1 cellular context compared by ENCODE assay signal in the genomic region with DNA sequence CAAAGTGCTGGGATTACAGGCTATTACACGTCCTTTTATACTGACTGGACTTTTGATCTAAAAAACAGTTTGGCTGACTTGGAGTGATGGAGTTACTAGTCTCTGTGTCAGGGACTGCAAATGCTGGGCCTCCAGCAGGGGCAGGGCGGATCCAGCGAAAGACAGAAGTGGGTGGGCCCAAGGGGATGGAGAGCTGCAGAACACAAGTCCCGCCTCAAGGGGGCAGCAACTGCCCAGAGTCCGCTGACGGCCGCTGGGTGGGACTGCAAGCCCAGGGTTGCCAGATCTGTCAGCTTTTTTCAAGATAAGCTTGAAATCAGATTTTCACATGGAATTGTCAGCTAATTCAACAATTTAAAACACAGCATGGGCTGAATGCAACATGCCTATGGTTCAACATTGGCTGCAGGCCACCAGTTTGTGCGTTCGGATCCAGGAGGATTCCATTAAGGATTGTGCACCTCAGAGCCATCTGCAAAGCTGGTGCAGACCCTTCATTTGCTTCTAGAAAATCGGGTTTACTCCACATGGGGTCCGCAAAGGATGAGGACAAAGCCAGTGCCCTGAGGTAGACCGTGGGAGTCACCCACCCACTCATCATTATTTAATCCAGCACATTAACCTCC.
A peak's percentile ranks its signal among the peaks of the same experiment; 100 is the strongest.
TF ChIP-seq lines count a peak whose summit lies in the region.

No MANE protein-coding gene starts in this region.

TF ChIP-seq in K562, 482 proteins besides CTCF, POLR2A, EP300 and RAD21 (continued from another document and continues in another):
- TF ChIP-seq, protein P1, sequence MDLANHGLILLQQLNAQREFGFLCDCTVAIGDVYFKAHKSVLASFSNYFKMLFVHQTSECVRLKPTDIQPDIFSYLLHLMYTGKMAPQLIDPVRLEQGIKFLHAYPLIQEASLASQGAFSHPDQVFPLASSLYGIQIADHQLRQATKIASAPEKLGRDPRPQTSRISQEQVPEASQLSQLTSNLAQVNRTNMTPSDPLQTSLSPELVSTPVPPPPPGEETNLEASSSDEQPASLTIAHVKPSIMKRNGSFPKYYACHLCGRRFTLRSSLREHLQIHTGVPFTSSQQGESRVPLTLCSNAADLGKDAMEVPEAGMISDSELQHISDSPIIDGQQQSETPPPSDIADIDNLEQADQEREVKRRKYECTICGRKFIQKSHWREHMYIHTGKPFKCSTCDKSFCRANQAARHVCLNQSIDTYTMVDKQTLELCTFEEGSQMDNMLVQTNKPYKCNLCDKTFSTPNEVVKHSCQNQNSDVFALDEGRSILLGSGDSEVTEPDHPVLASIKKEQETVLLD (IDR thresholded peaks at IDR 0.05), result no peak
- TF ChIP-seq SAFB2 (IDR thresholded peaks at IDR 0.05; ENCODE audit: borderline replicate concordance, low read depth, low read length, severe bottlenecking) (no peak), ELF1 (tag; IDR thresholded peaks at IDR 0.05) (no peak), PHF21A (IDR thresholded peaks at IDR 0.05; ENCODE audit: borderline replicate concordance, low read depth) (no peak), ZBTB26 (CRISPR knock-in tag; IDR thresholded peaks at IDR 0.05) (no peak), RBM15 (IDR thresholded peaks at IDR 0.05; ENCODE audit: insufficient read depth, low read length) (no peak), SUPT5H (IDR thresholded peaks at IDR 0.05) (no peak), GATAD2A (IDR thresholded peaks at IDR 0.05) (0 out of 2 replicates have a peak, but pooled peaks have one; percentile 34), ZBTB49 (CRISPR knock-in tag; IDR thresholded peaks at IDR 0.05; ENCODE audit: borderline replicate concordance) (no peak), CBFA2T2 (conservative IDR thresholded peaks at IDR 0.05) (no peak), NCOA6 (IDR thresholded peaks at IDR 0.05) (no peak), NCOR1 (IDR thresholded peaks at IDR 0.05) (no peak), RAD51 (IDR thresholded peaks at IDR 0.05; ENCODE audit: borderline replicate concordance, low read depth) (no peak), ZBTB12 (CRISPR knock-in tag; IDR thresholded peaks at IDR 0.05) (no peak), ZKSCAN8 (CRISPR knock-in tag; IDR thresholded peaks at IDR 0.05) (no peak), SMAD2 (IDR thresholded peaks at IDR 0.05; ENCODE audit: low read depth, low read length) (no peak), GMEB1 (CRISPR knock-in tag; IDR thresholded peaks at IDR 0.05) (no peak), RBBP5 (IDR thresholded peaks at IDR 0.05; ENCODE audit: borderline replicate concordance, insufficient read depth, low read length, poor library complexity, severe bottlenecking) (peak; percentile 29), RHOXF2B (CRISPR knock-in tag; conservative IDR thresholded peaks at IDR 0.05) (no peak), ZNF785 (CRISPR knock-in tag; IDR thresholded peaks at IDR 0.05) (no peak), SREBF1 (IDR thresholded peaks at IDR 0.05; ENCODE audit: borderline replicate concordance, low read depth, low read length) (no peak), SRSF1 (IDR thresholded peaks at IDR 0.05; ENCODE audit: low read depth, low read length) (no peak), BHLHE40 (IDR thresholded peaks at IDR 0.05; ENCODE audit: low read length) (peak; percentile 54), RUNX1 (IDR thresholded peaks at IDR 0.05; ENCODE audit: low read depth) (peak; percentile 35; the same call in 1 of the 2 replicates), GATAD2B (IDR thresholded peaks at IDR 0.05; ENCODE audit: borderline replicate concordance) (no peak), ETS2 (tag; IDR thresholded peaks at IDR 0.05; ENCODE audit: borderline replicate concordance, poor library complexity, severe bottlenecking) (no peak), SLC30A9 (CRISPR knock-in tag; IDR thresholded peaks at IDR 0.05) (no peak), ZNF76 (CRISPR knock-in tag; IDR thresholded peaks at IDR 0.05; ENCODE audit: borderline replicate concordance) (peak; percentile 26; the same call in 1 of the 2 replicates), BCL6 (CRISPR knock-in tag; IDR thresholded peaks at IDR 0.05) (no peak), ZBTB7A (IDR thresholded peaks at IDR 0.05; ENCODE audit: borderline replicate concordance, control insufficient read depth, low read depth, low read length) (peak; percentile 58; the same call in 1 of the 2 replicates), ZBTB43 (CRISPR knock-in tag; IDR thresholded peaks at IDR 0.05) (no peak), CHAMP1 (IDR thresholded peaks at IDR 0.05) (no peak; the same call in 1 of the 2 replicates), MEIS2 (IDR thresholded peaks at IDR 0.05; ENCODE audit: partially characterized antibody) (peak; percentile 72), MYBL2 (IDR thresholded peaks at IDR 0.05; ENCODE audit: low read depth) (no peak), MYBL2 (CRISPR knock-in tag; IDR thresholded peaks at IDR 0.05; ENCODE audit: borderline replicate concordance) (no peak), CHCHD3 (CRISPR knock-in tag; IDR thresholded peaks at IDR 0.05) (no peak), ETV6 (IDR thresholded peaks at IDR 0.05; ENCODE audit: borderline replicate concordance in 1 of 2, low read depth in 2 of 2, low read length in 1 of 2) (no peak; a peak in 1 of 4 replicates), ETV6 (CRISPR knock-in tag; IDR thresholded peaks at IDR 0.05; ENCODE audit: borderline replicate concordance) (no peak), ZFPM2 (CRISPR knock-in tag; IDR thresholded peaks at IDR 0.05) (no peak), CBX8 (IDR thresholded peaks at IDR 0.05; ENCODE audit: borderline replicate concordance, extremely low read depth, low read depth, low read length, poor library complexity, severe bottlenecking) (no peak), HDAC6 (IDR thresholded peaks at IDR 0.05; ENCODE audit: low read depth, low read length) (no peak), ZNF277 (CRISPR knock-in tag; IDR thresholded peaks at IDR 0.05; ENCODE audit: borderline replicate concordance) (no peak), ZFP1 (CRISPR knock-in tag; IDR thresholded peaks at IDR 0.05) (no peak), FUS (optimal IDR thresholded peaks at IDR 0.05; ENCODE audit: low read depth, low read length) (no peak)
- TF ChIP-seq, protein P2, sequence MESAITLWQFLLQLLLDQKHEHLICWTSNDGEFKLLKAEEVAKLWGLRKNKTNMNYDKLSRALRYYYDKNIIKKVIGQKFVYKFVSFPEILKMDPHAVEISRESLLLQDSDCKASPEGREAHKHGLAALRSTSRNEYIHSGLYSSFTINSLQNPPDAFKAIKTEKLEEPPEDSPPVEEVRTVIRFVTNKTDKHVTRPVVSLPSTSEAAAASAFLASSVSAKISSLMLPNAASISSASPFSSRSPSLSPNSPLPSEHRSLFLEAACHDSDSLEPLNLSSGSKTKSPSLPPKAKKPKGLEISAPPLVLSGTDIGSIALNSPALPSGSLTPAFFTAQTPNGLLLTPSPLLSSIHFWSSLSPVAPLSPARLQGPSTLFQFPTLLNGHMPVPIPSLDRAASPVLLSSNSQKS (CRISPR knock-in tag; IDR thresholded peaks at IDR 0.05), result 0 out of 2 replicates have a peak, but pooled peaks have one; percentile 10
- TF ChIP-seq, protein P3, sequence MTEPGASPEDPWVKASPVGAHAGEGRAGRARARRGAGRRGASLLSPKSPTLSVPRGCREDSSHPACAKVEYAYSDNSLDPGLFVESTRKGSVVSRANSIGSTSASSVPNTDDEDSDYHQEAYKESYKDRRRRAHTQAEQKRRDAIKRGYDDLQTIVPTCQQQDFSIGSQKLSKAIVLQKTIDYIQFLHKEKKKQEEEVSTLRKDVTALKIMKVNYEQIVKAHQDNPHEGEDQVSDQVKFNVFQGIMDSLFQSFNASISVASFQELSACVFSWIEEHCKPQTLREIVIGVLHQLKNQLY (CRISPR knock-in tag; conservative IDR thresholded peaks at IDR 0.05), result no peak
- TF ChIP-seq, protein P4, sequence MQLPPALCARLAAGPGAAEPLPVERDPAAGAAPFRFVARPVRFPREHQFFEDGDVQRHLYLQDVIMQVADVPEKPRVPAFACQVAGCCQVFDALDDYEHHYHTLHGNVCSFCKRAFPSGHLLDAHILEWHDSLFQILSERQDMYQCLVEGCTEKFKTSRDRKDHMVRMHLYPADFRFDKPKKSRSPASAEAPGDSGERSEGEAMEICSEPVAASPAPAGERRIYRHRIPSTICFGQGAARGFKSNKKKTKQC (CRISPR knock-in tag; IDR thresholded peaks at IDR 0.05), result no peak
